In genomic region chr19:11641241-11641640, GRCh38 we compare ENCODE assay signal across 22 cellular contexts.
"Had no signal": no experiment of that assay in that cellular context is flagged by ENCODE, and none has a peak within 500 bp of the region (broad histone marks: within the 10 kb centered on the region; RNA-seq: fewer than 3 reads in every experiment).

No MANE protein-coding gene starts in this region.

- H3K9me3 ChIP-seq: esophagus muscularis mucosa, gastrocnemius medialis, heart right ventricle, neutrophil, psoas muscle, tibial artery, upper lobe of right lung, vagina had no signal

- H3K4me3 ChIP-seq: coronary artery, esophagus muscularis mucosa, gastrocnemius medialis, psoas muscle, spleen, tibial artery, upper lobe of right lung, vagina had no signal

- H3K36me3 ChIP-seq: esophagus muscularis mucosa, gastrocnemius medialis, heart right ventricle, neutrophil, spleen, tibial artery, upper lobe of right lung, vagina had no signal

- ATAC-seq: gastrocnemius medialis; heart right ventricle; naive thymus-derived CD4-positive, alpha-beta T cell; psoas muscle; sciatic nerve; stimulated activated memory B cell treated with anti-CD40 and anti-IgM and Interleukin-4, amounts not matched to agents 10 μg/mL and 1 μg/mL and 100 μg/mL, for 72 hours; upper lobe of right lung had no signal

- DNase-seq: effector CD8-positive, alpha-beta T cell; gastrocnemius medialis; heart right ventricle; hypothalamus; kidney glomerular epithelial cell; naive thymus-derived CD4-positive, alpha-beta T cell; psoas muscle; retina; spleen; stimulated activated CD4-positive, alpha-beta T cell treated with anti-CD3 and anti-CD28 coated beads, Interleukin-15, amount 100 ng/mL, for 24 hours; stimulated activated CD4-positive, alpha-beta T cell treated with anti-CD3 and anti-CD28 coated beads, Interleukin-1b, Interleukin-23, amount 100 ng/mL, for 48 hours; stimulated activated CD4-positive, alpha-beta T cell treated with anti-CD3 and anti-CD28 coated beads, Interleukin-4, amount 100 ng/mL, for 24 hours; tibial artery; upper lobe of right lung had no signal

- H3K27ac ChIP-seq: coronary artery, epithelial cell of prostate, esophagus muscularis mucosa, gastrocnemius medialis, heart right ventricle, neutrophil, psoas muscle, spleen, tibial artery, upper lobe of right lung, vagina had no signal

- H3K27me3 ChIP-seq: esophagus muscularis mucosa, heart right ventricle, tibial artery, upper lobe of right lung, vagina had no signal

- FAIRE-seq: islet of Langerhans had no signal

- H3K4me1 ChIP-seq: psoas muscle, upper lobe of right lung had no signal
